ENCODE assay signal across 22 cellular contexts in the genomic region with DNA sequence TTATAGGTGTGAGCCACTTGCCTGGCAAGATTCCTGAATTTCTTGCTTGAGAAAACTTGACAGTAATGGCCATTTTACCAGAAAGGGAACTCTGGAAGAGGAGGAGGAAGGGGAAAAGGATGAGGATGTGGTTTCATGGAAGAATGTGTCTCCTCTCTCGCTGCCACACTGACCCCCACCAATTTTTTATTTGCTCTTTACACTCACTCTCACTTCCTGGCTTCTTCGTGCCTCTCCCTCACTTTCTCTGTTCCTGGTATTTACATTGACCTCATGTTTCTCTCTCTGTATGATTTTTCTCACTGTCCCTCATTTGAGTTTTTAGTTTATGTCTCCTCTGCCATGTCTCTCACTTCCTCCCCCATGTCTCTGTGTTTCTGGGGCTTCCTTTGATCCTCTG.
DNase-seq lines count a peak whose midpoint lies in the region; ATAC-seq and FAIRE-seq lines count a peak whose summit lies in the region.
"Had no signal": no experiment of that assay in that cellular context is flagged by ENCODE, and none has a peak within 500 bp of the region (broad histone marks: within the 10 kb centered on the region; RNA-seq: fewer than 3 reads in every experiment).

No MANE protein-coding gene starts in this region.

- H3K9me3 Mint-ChIP-seq in activated naive CD4-positive, alpha-beta T cell treated with anti-CD3 and anti-CD28 coated beads for 36 hours = peaks cover 18% of the 10 kb centered on the region
- H3K9me3 Mint-ChIP-seq in activated naive CD4-positive, alpha-beta T cell treated with anti-CD3 and anti-CD28 coated beads, Interleukin-2, amount 10 ng/mL, durations not matched to agents 7 days and 5 days = peaks cover 33% of the 10 kb centered on the region
- H3K9me3 Mint-ChIP-seq in T-cell = peaks cover 14 to 16% (median 15%) of the 10 kb centered on the region in 3 donors

- H3K27ac Mint-ChIP-seq in activated naive CD4-positive, alpha-beta T cell treated with anti-CD3 and anti-CD28 coated beads for 36 hours = no peak overlapping the region
- no peak overlapping the region for H3K27ac Mint-ChIP-seq in activated naive CD4-positive, alpha-beta T cell treated with anti-CD3 and anti-CD28 coated beads, Interleukin-2, amount 10 ng/mL, durations not matched to agents 7 days and 5 days
- H3K27ac Mint-ChIP-seq in T-cell = no peak overlapping the region
- H3K27ac Mint-ChIP-seq: CD4-positive, alpha-beta T cell had no signal

- DNase-seq in activated naive CD4-positive, alpha-beta T cell treated with anti-CD3 and anti-CD28 coated beads for 36 hours = peak; percentile 19
- no peak for DNase-seq in activated naive CD4-positive, alpha-beta T cell treated with anti-CD3 and anti-CD28 coated beads, Interleukin-2, amount 10 ng/mL, durations not matched to agents 7 days and 5 days
- DNase-seq in RCC 7860 (ENCODE audit: low spot score) (peak; percentile 64), Right ventricle myocardium superior (no peak), T-cell (no peak)
- DNase-seq in effector CD4-positive, alpha-beta T cell = no peak
- DNase-seq: activated gamma-delta T cell; amniotic stem cell; caudate nucleus; CD4-positive, alpha-beta T cell; esophagus squamous epithelium; left ventricle myocardium inferior; mucosa of descending colon; NCI-H1417 treated with DMSO at 0.1 percent for 48 hours; NCI-H2171; NCI-H526 treated with DMSO at 0.1 percent for 48 hours; OCI-M1; SK-N-SH had no signal

- POLR2A ChIA-PET in T-cell (lab: Charles Lee) = no interaction called here

- H3K4me1 Mint-ChIP-seq in activated naive CD4-positive, alpha-beta T cell treated with anti-CD3 and anti-CD28 coated beads for 36 hours (ENCODE audit: low read depth) = peaks cover 18% of the 10 kb centered on the region
- peaks cover 19% of the 10 kb centered on the region for H3K4me1 Mint-ChIP-seq in activated naive CD4-positive, alpha-beta T cell treated with anti-CD3 and anti-CD28 coated beads, Interleukin-2, amount 10 ng/mL, durations not matched to agents 7 days and 5 days
- H3K4me1 Mint-ChIP-seq in T-cell = peaks cover 17 to 23% (median 20%) of the 10 kb centered on the region in 3 donors

- CTCF ChIA-PET in activated naive CD4-positive, alpha-beta T cell treated with anti-CD3 and anti-CD28 coated beads for 36 hours (lab: Charles Lee) = no interaction called here
- CTCF ChIA-PET in activated naive CD4-positive, alpha-beta T cell treated with anti-CD3 and anti-CD28 coated beads, Interleukin-2, amount 10 ng/mL, durations not matched to agents 7 days and 5 days (lab: Charles Lee) = no interaction called here
- CTCF ChIA-PET in T-cell (lab: Charles Lee) = interaction anchor here in 1 of 2 donors (0.7 kb wide), 1 partner anchor 746 kb away, joined by 3 read pairs; no protein-coding TSS in a partner anchor

- no peaks in the 10 kb centered on the region for H3K27me3 Mint-ChIP-seq in activated naive CD4-positive, alpha-beta T cell treated with anti-CD3 and anti-CD28 coated beads for 36 hours (ENCODE audit: low read depth)
- H3K27me3 Mint-ChIP-seq in activated naive CD4-positive, alpha-beta T cell treated with anti-CD3 and anti-CD28 coated beads, Interleukin-2, amount 10 ng/mL, durations not matched to agents 7 days and 5 days = peaks cover 5% of the 10 kb centered on the region
- H3K27me3 Mint-ChIP-seq in T-cell = no peaks in the 10 kb centered on the region
- H3K27me3 Mint-ChIP-seq: CD4-positive, alpha-beta T cell had no signal

- H3K4me3 Mint-ChIP-seq in activated naive CD4-positive, alpha-beta T cell treated with anti-CD3 and anti-CD28 coated beads for 36 hours = no peak overlapping the region
- no peak overlapping the region for H3K4me3 Mint-ChIP-seq in activated naive CD4-positive, alpha-beta T cell treated with anti-CD3 and anti-CD28 coated beads, Interleukin-2, amount 10 ng/mL, durations not matched to agents 7 days and 5 days
- H3K4me3 Mint-ChIP-seq in T-cell = no peak overlapping the region
- H3K4me3 Mint-ChIP-seq: CD4-positive, alpha-beta T cell had no signal

- intact Hi-C loops in activated naive CD4-positive, alpha-beta T cell treated with anti-CD3 and anti-CD28 coated beads for 36 hours (cut with micrococcal nuclease) = no loop called here
- intact Hi-C loops in Right ventricle myocardium superior (cut with DNase I) = no loop called here

- FAIRE-seq in RCC 7860 (lab: Jason Lieb, UNC) = peak; percentile 34
- FAIRE-seq: A549, K562 had no signal

- H3K36me3 Mint-ChIP-seq in activated naive CD4-positive, alpha-beta T cell treated with anti-CD3 and anti-CD28 coated beads for 36 hours (ENCODE audit: low read depth) = peaks cover 6% of the 10 kb centered on the region
- peaks cover 22% of the 10 kb centered on the region for H3K36me3 Mint-ChIP-seq in activated naive CD4-positive, alpha-beta T cell treated with anti-CD3 and anti-CD28 coated beads, Interleukin-2, amount 10 ng/mL, durations not matched to agents 7 days and 5 days
- H3K36me3 Mint-ChIP-seq in T-cell = peaks cover 17% of the 10 kb centered on the region

- ATAC-seq in HG02885 (IDR thresholded peaks at IDR 0.05; ENCODE audit: poor library complexity, unreplicated experiment) = peak; percentile 55
- ATAC-seq in Right ventricle myocardium superior (ENCODE audit: poor library complexity) = no peak
- no peak for ATAC-seq in HG03045 (IDR thresholded peaks at IDR 0.05; ENCODE audit: unreplicated experiment)
- ATAC-seq in T-cell (replicated peaks in 1 of 4) = no peak
- ATAC-seq: A549, K562, mucosa of descending colon had no signal

Comparison
In these comparisons a context has a peak if more than half of its experiments do, and no peak if none do; other contexts are left out.
1. DNase-seq: peak in activated naive CD4-positive, alpha-beta T cell treated with anti-CD3 and anti-CD28 coated beads for 36 hours (single experiment) and RCC 7860 (single experiment); none in activated naive CD4-positive, alpha-beta T cell treated with anti-CD3 and anti-CD28 coated beads, Interleukin-2, amount 10 ng/mL, durations not matched to agents 7 days and 5 days (single experiment), effector CD4-positive, alpha-beta T cell (single experiment), Right ventricle myocardium superior (single experiment) and T-cell (0 of 34).